In the genomic region with DNA sequence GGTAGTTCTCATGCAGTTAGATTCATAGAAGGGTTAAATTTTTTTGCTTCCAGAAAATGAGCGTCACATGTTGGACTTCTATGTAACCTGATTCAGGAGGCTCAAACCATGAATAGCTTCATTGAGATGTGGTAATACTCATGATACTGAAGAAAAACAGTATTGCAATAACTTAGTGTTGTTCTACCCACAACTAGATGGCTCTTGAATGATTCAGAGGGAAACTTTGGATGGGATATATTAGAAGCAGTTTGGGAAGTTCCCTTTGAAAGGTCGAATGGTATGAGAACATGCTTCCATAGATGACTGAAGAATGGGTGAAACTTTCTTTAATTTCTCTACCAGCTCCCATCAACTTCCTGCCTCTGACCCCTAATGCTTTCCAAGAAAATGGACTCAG, we compare ENCODE assay signal across 1 cellular context.
TF ChIP-seq lines count a peak whose summit lies in the region.

No MANE protein-coding gene starts in this region.

TF ChIP-seq in SK-N-SH, 30 proteins besides CTCF, POLR2A, EP300 and RAD21 (continued from another document):
- TF ChIP-seq SMC3 (IDR thresholded peaks at IDR 0.05; ENCODE audit: low read depth, low read length) (no peak), MXI1 (IDR thresholded peaks at IDR 0.05; ENCODE audit: low read depth, low read length) (no peak), FOXM1 (IDR thresholded peaks at IDR 0.05; ENCODE audit: low read depth) (no peak)
